ENCODE assay signal across 9 cellular contexts in the genomic region with DNA sequence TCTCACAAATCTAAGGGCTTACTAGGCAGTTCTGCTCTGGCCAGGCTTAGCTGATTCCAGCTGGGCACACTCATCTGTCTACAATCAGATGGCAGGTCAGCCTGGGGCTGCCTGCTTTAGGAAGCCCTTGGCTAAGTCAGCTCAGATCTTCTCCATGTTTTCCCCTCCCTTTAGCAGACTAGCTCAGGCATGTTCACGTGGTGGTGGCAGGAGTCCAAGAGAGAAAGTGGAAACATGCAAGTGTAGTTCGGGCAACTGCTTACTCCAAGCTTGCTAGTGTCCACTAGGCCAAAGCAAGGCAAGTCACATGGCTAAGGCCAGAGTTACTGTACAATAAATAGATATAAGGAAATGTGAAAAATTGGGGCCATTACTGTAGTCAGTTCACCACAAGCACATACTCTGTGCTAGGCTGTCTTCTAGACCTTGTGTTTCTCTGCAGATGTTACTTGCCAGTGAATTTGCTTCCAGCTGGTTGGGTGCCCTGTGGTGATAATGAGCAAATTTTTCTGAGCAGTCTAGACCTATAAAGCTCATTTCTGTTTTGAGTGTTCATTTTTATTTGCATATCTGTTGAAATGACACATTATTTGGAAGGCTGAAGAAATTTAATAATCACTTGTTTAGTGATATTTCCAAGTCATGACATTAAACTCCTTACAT. TPM values are rescaled to one million over a fixed set of nuclear protein-coding genes. Genes with fewer than 3 reads are reported as not detected.
DNase-seq lines count a peak whose midpoint lies in the region; ATAC-seq lines count a peak whose summit lies in the region.
"Had no signal": no experiment of that assay in that cellular context is flagged by ENCODE, and none has a peak within 500 bp of the region (broad histone marks: within the 10 kb centered on the region; RNA-seq: fewer than 3 reads in every experiment).

No MANE protein-coding gene starts in this region.

- DNase-seq in C1 segment of cervical spinal cord (lab: John Stamatoyannopoulos, UW): peak in 11 of 14 donors; percentile 5 to 69 (median 45)
- DNase-seq in OCI-M1 (lab: John Stamatoyannopoulos, UW): peak; percentile 70
- DNase-seq in fibroblast of peridontal ligament (ENCODE audit: extremely low read depth): peak; percentile 95
- DNase-seq in occipital lobe (lab: John Stamatoyannopoulos, UW): peak; percentile 55
- no peak for DNase-seq in SK-N-DZ (ENCODE audit: low spot score)
- DNase-seq in T-helper 9 cell: no peak
- DNase-seq: activated naive CD8-positive, alpha-beta T cell treated with anti-CD3 and anti-CD28 coated beads, Interleukin-2, amount 10 ng/mL, durations not matched to agents 7 days and 5 days had no signal

- ATAC-seq in GM21619 (IDR thresholded peaks at IDR 0.05; ENCODE audit: unreplicated experiment): no peak
- ATAC-seq in GM19463 (IDR thresholded peaks at IDR 0.05; ENCODE audit: unreplicated experiment): no peak

RNA-seq across cellular contexts. Expression of gene RECK, which starts 38.3 kb away (rescaled TPM):
- 7.5 TPM for total RNA-seq in occipital lobe
- 6.0 and 7.4 TPM in 2 replicates for polyA plus RNA-seq in SK-N-DZ (2014; cell fraction: cytosol; rRNA removed)
- polyA plus RNA-seq in SK-N-DZ (2014; cell fraction: nucleus; rRNA removed): 6.5 and 8.5 TPM in 2 replicates

Comparison
In these comparisons a context has a peak if more than half of its experiments do, and no peak if none do; other contexts are left out.
1. DNase-seq: peak in C1 segment of cervical spinal cord (11 of 14), OCI-M1 (single experiment), fibroblast of peridontal ligament (single experiment) and occipital lobe (single experiment); none in SK-N-DZ (single experiment) and T-helper 9 cell (single experiment).